In genomic region chr6:11227698-11228097, GRCh38 we compare ENCODE assay signal across 20 cellular contexts. TPM values are rescaled to one million over a fixed set of nuclear protein-coding genes. Genes with fewer than 3 reads are reported as not detected.
A peak's percentile ranks its signal among the peaks of the same experiment; 100 is the strongest.
DNase-seq lines count a peak whose midpoint lies in the region; TF ChIP-seq lines count a peak whose summit lies in the region.
"Had no signal": no experiment of that assay in that cellular context is flagged by ENCODE, and none has a peak within 500 bp of the region (broad histone marks: within the 10 kb centered on the region; RNA-seq: fewer than 3 reads in every experiment).

No MANE protein-coding gene starts in this region.

- TF ChIP-seq CTCF in Caco-2 (IDR thresholded peaks at IDR 0.05; ENCODE audit: insufficient read depth in 1 of 2, low read depth in 1 of 2, low read length in 1 of 2, severe bottlenecking in 1 of 2, unreplicated experiment in 1 of 2) (no peak), mesothelial cell of epicardium (IDR thresholded peaks at IDR 0.05; ENCODE audit: unreplicated experiment) (no peak), stomach (IDR thresholded peaks at IDR 0.05) (no peak)

- H3K27ac Mint-ChIP-seq in Caco-2 (ENCODE audit: unreplicated experiment) (peak overlapping the region; percentile 42), mesothelial cell of epicardium (peak overlapping the region; percentile 68)

- TF ChIP-seq POLR2A in stomach (IDR thresholded peaks at IDR 0.05): no peak

- 63 to 81% (median 71%) methylated on average over 5 of the region's 5 CpGs for WGBS in stomach, 5 donors

- peak overlapping the region; percentile 32 for H3K4me3 Mint-ChIP-seq in Caco-2 (ENCODE audit: unreplicated experiment)
- peak overlapping the region; percentile 15 for H3K4me3 Mint-ChIP-seq in mesothelial cell of epicardium

- DNase-seq in Caco-2 (no peak), adipocyte (ENCODE audit: low read depth) (no peak), mesothelial cell of epicardium (ENCODE audit: low spot score in 2 of 2, unreplicated experiment in 2 of 2) (no peak), stomach (no peak)
- DNase-seq in stimulated activated CD4-positive, alpha-beta T cell treated with anti-CD3 and anti-CD28 coated beads, Interleukin-4, amount 100 ng/mL, for 1 hour: no peak
- DNase-seq in stimulated activated CD4-positive, alpha-beta T cell treated with anti-CD3 and anti-CD28 coated beads, Interleukin-15, amount 100 ng/mL, for 24 hours: no peak
- no peak for DNase-seq in stimulated activated CD4-positive, alpha-beta T cell treated with anti-CD3 and anti-CD28 coated beads, Interleukin-2, amount 100 ng/mL, for 24 hours
- DNase-seq: activated CD4-positive, alpha-beta T cell treated with anti-CD3 and anti-CD28 coated beads, Interleukin-2, amount 50 U/mL, for 48 hours; activated naive CD4-positive, alpha-beta T cell; AML-193; cortex of kidney; foreskin fibroblast; HCEC 1CT; kidney glomerular epithelial cell; mucosa of descending colon; NCI-H1417 treated with DMSO at 0.1 percent for 48 hours; NCI-H2171 treated with DMSO at 0.1 percent for 48 hours; NCI-H774; stimulated activated CD4-positive, alpha-beta T cell treated with anti-CD3 and anti-CD28 coated beads, Interleukin-1b, Interleukin-23, amount 100 ng/mL, for 48 hours had no signal

- H3K9ac ChIP-seq in adipocyte (ENCODE audit: low read length): no peak overlapping the region

- H3K9me3 ChIP-seq in Caco-2: no peaks in the 10 kb centered on the region
- H3K9me3 ChIP-seq in adipocyte (ENCODE audit: control insufficient read depth, low read length): no peaks in the 10 kb centered on the region
- H3K9me3 ChIP-seq in stomach: no peaks in the 10 kb centered on the region
- H3K9me3 ChIP-seq: mucosa of descending colon had no signal

- intact Hi-C loops in Caco-2 (cut with micrococcal nuclease; ENCODE audit: unreplicated experiment) (no loop called here), stomach (cut with DNase I; ENCODE audit: low total_unique reads) (no loop called here)

- H3K9me3 Mint-ChIP-seq in Caco-2 (ENCODE audit: unreplicated experiment) (no peaks in the 10 kb centered on the region), mesothelial cell of epicardium (peaks cover 7% of the 10 kb centered on the region)

- H3K27me3 Mint-ChIP-seq in Caco-2 (ENCODE audit: insufficient read depth, unreplicated experiment) (no peaks in the 10 kb centered on the region), mesothelial cell of epicardium (ENCODE audit: low read depth) (no peaks in the 10 kb centered on the region)

- BruUV-seq in Caco-2 (replicated peaks; lab: Mats Ljungman, UMichigan): no TSS peak

- H3K27me3 ChIP-seq in Caco-2 (replicated peaks; ENCODE audit: control insufficient read depth, insufficient read depth, low read length) (no peaks in the 10 kb centered on the region), adipocyte (replicated peaks; ENCODE audit: control insufficient read depth, insufficient read depth, low read length) (no peaks in the 10 kb centered on the region), stomach (no peaks in the 10 kb centered on the region)
- H3K27me3 ChIP-seq: SJSA1 had no signal

- H3K27ac ChIP-seq in stomach: peak overlapping the region in 3 of 5 donors; percentile 87 to 93 (median 93)
- H3K27ac ChIP-seq: SJSA1 had no signal

- H3K4me1 Mint-ChIP-seq in Caco-2 (ENCODE audit: low read depth, unreplicated experiment) (peaks cover 30% of the 10 kb centered on the region), mesothelial cell of epicardium (peaks cover 71% of the 10 kb centered on the region)

- H3K36me3 Mint-ChIP-seq in Caco-2 (ENCODE audit: insufficient read depth, unreplicated experiment) (peaks cover 53% of the 10 kb centered on the region), mesothelial cell of epicardium (peaks cover 7% of the 10 kb centered on the region)

- H3K36me3 ChIP-seq in Caco-2 (ENCODE audit: control insufficient read depth, insufficient read depth, low read length): no peaks in the 10 kb centered on the region
- H3K36me3 ChIP-seq in adipocyte (ENCODE audit: control insufficient read depth, insufficient read depth, low read length, severe bottlenecking): peaks cover 21% of the 10 kb centered on the region
- no peaks in the 10 kb centered on the region for H3K36me3 ChIP-seq in stomach

- no peak for TF ChIP-seq EP300 in stomach (IDR thresholded peaks at IDR 0.05)

- H3K4me3 ChIP-seq in Caco-2 (ENCODE audit: low read depth, low read length): no peak overlapping the region
- peak overlapping the region; percentile 25 for H3K4me3 ChIP-seq in adipocyte (ENCODE audit: low read length)
- H3K4me3 ChIP-seq in stomach: peak overlapping the region in 2 of 4 donors; percentile 12 to 58
- H3K4me3 ChIP-seq: mucosa of descending colon, SJSA1 had no signal

- POLR2A ChIA-PET in Caco-2 (lab: Charles Lee): no interaction called here

- H3K4me1 ChIP-seq in Caco-2: peaks cover 41% of the 10 kb centered on the region
- H3K4me1 ChIP-seq in adipocyte (ENCODE audit: control insufficient read depth, insufficient read depth, low read length): peaks cover 47% of the 10 kb centered on the region
- H3K4me1 ChIP-seq in stomach: peaks cover 7 to 71% (median 42%) of the 10 kb centered on the region in 4 donors

- CTCF ChIA-PET in Caco-2 (lab: Charles Lee): no interaction called here

RNA-seq across cellular contexts. Expression of gene NEDD9, which starts 4.8 kb away (rescaled TPM):
- 33.2 and 36.2 TPM in 2 replicates for total RNA-seq in Caco-2 (2022)
- total RNA-seq in mesothelial cell of epicardium: 25.5 to 28.6 TPM (median 27.4 TPM) in 3 replicates
- 10 to 100 TPM; 11.3 to 97.9 (median 48.2) TPM for total RNA-seq in stomach
- polyA plus RNA-seq in stomach: 10 to 100 TPM in 1 of 3 donors, 1 to 10 TPM in 2; 4.2 to 19.6 (median 9.2) TPM
